Comparison of ENCODE assay signal across 8 cellular contexts in the genomic region with DNA sequence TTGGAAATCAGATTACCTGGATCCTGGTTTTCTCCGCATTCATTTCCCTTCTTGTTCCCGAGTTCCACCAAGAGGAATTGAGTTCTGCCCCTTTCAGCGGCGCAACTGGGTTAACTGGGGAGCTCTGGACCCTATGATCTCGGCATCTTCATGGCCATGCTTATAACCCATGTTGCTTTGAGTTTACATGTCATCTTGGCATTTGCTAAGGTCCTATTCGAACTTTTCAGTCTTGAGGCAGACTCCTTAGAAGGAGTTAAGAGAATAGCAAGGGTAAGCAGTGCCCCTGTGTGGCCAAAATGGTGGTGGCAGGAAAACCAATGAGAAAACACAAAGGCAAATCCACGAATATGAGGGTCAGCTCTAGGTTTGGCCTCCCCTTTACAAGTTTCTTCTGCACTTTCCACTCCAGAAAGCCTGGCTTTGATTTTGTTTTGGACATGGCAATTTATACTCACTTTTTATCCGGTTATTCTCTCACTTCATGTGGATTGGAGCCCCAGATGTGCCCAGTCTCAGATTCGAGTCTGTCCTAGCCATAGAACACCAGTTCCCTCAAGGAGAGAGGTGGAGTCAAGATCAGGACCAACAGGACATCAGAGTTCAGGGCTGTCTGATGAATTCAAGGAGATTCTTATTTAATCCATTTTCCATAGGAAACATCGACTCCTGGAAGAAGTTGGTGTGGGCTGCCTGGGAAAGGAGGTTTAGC. TPM values are rescaled to one million over a fixed set of nuclear protein-coding genes. Genes with fewer than 3 reads are reported as not detected.
DNase-seq lines count a peak whose midpoint lies in the region; ATAC-seq and TF ChIP-seq lines count a peak whose summit lies in the region.

No MANE protein-coding gene starts in this region.

- H3F3A ChIP-seq in neural cell (ENCODE audit: insufficient read depth, low read length, poor library complexity, severe bottlenecking), result no peaks in the 10 kb centered on the region

- H3K36me3 ChIP-seq in neural cell (ENCODE audit: insufficient read depth, low read length) (no peaks in the 10 kb centered on the region), thyroid gland (no peaks in the 10 kb centered on the region)

- TF ChIP-seq CTCF in 22Rv1 (IDR thresholded peaks at IDR 0.05) (peak; percentile 89), GM12874 (IDR thresholded peaks at IDR 0.05; ENCODE audit: insufficient read depth, low read depth, low read length) (peak; percentile 75), foreskin keratinocyte (conservative IDR thresholded peaks at IDR 0.05) (peak; percentile 91), neural cell (IDR thresholded peaks at IDR 0.05; ENCODE audit: poor library complexity, severe bottlenecking) (peak; percentile 85), thyroid gland (IDR thresholded peaks at IDR 0.05) (peak; percentile 18 to 75 (median 67))

- no peak for TF ChIP-seq EP300 in neural cell (conservative IDR thresholded peaks at IDR 0.05; ENCODE audit: poor library complexity, severe bottlenecking)

- TF ChIP-seq POLR2A in thyroid gland (IDR thresholded peaks at IDR 0.05), result no peak

- H3K9me3 ChIP-seq in neural cell (ENCODE audit: low read length) (no peaks in the 10 kb centered on the region), thyroid gland (no peaks in the 10 kb centered on the region)

- H3K9ac ChIP-seq in neural cell (ENCODE audit: low read length), result no peak overlapping the region

- H3K4me3 Mint-ChIP-seq in activated T-helper 2 cell treated with anti-CD3 and anti-CD28 coated beads, Interferon-gamma antibody, Interleukin-2, Interleukin-4, amounts not matched to agents 10 μg/mL and 5 μg/mL and 100 μg/mL, durations not matched to agents 14 hours and 24 hours and 36 hours (ENCODE audit: low read depth), result peak overlapping the region; percentile 71

- H3K36me3 Mint-ChIP-seq in activated T-helper 2 cell treated with anti-CD3 and anti-CD28 coated beads, Interferon-gamma antibody, Interleukin-2, Interleukin-4, amounts not matched to agents 10 μg/mL and 5 μg/mL and 100 μg/mL, durations not matched to agents 14 hours and 24 hours and 36 hours (ENCODE audit: low read depth), result no peaks in the 10 kb centered on the region

- peak; percentile 83 for TF ChIP-seq RAD21 in neural cell (conservative IDR thresholded peaks at IDR 0.05)

- H3K79me2 ChIP-seq in neural cell (replicated peaks; ENCODE audit: insufficient read depth, low read length), result no peaks in the 10 kb centered on the region

- H3K4me2 ChIP-seq in neural cell (ENCODE audit: low read length), result no peak overlapping the region

- intact Hi-C loops in activated T-helper 2 cell treated with anti-CD3 and anti-CD28 coated beads, Interferon-gamma antibody, Interleukin-2, Interleukin-4, amounts not matched to agents 10 μg/mL and 5 μg/mL and 100 μg/mL, durations not matched to agents 14 hours and 24 hours and 36 hours (cut with micrococcal nuclease), result loop anchor here (1.0 to 5.0 kb wide), 4 partner anchors 21 to 467 kb away; no protein-coding TSS in a partner anchor
- intact Hi-C loops in thyroid gland (cut with DNase I), result loop anchor here (10.0 kb wide), 1 partner anchor 455 kb away; a partner anchor contains a TSS

- H3K9me2 ChIP-seq in neural cell (ENCODE audit: insufficient read depth, low read length), result no peaks in the 10 kb centered on the region

- H3K4me3 ChIP-seq in neural cell (ENCODE audit: low read length) (peak overlapping the region; percentile 62), thyroid gland (replicated peaks in 1 of 3) (peak overlapping the region in 2 of 3 donors; percentile 15 to 23)

- H2AFZ ChIP-seq in neural cell (ENCODE audit: low read depth, low read length), result no peak overlapping the region

- peak; percentile 49 for ATAC-seq in HG03565 (IDR thresholded peaks at IDR 0.05; ENCODE audit: unreplicated experiment)
- ATAC-seq in foreskin keratinocyte, result peak; percentile 73

- H3K4me1 ChIP-seq in foreskin keratinocyte, result peaks cover 3% of the 10 kb centered on the region
- H3K4me1 ChIP-seq in thyroid gland, result peaks cover 9 to 10% of the 10 kb centered on the region in 2 donors

- H3K27ac Mint-ChIP-seq in activated T-helper 2 cell treated with anti-CD3 and anti-CD28 coated beads, Interferon-gamma antibody, Interleukin-2, Interleukin-4, amounts not matched to agents 10 μg/mL and 5 μg/mL and 100 μg/mL, durations not matched to agents 14 hours and 24 hours and 36 hours, result no peak overlapping the region

- 21 to 22% methylated on average over 10 of the region's 10 CpGs for WGBS in thyroid gland, 2 donors

- H3K9me3 Mint-ChIP-seq in activated T-helper 2 cell treated with anti-CD3 and anti-CD28 coated beads, Interferon-gamma antibody, Interleukin-2, Interleukin-4, amounts not matched to agents 10 μg/mL and 5 μg/mL and 100 μg/mL, durations not matched to agents 14 hours and 24 hours and 36 hours, result no peaks in the 10 kb centered on the region

- H3K27ac ChIP-seq in 22Rv1, result no peak overlapping the region
- H3K27ac ChIP-seq in foreskin keratinocyte, result no peak overlapping the region
- H3K27ac ChIP-seq in neural cell (ENCODE audit: low read length), result no peak overlapping the region
- H3K27ac ChIP-seq in thyroid gland, result no peak overlapping the region

- H3K27me3 Mint-ChIP-seq in activated T-helper 2 cell treated with anti-CD3 and anti-CD28 coated beads, Interferon-gamma antibody, Interleukin-2, Interleukin-4, amounts not matched to agents 10 μg/mL and 5 μg/mL and 100 μg/mL, durations not matched to agents 14 hours and 24 hours and 36 hours (ENCODE audit: low read depth), result peaks cover 53% of the 10 kb centered on the region

- H3K4me1 Mint-ChIP-seq in activated T-helper 2 cell treated with anti-CD3 and anti-CD28 coated beads, Interferon-gamma antibody, Interleukin-2, Interleukin-4, amounts not matched to agents 10 μg/mL and 5 μg/mL and 100 μg/mL, durations not matched to agents 14 hours and 24 hours and 36 hours (ENCODE audit: low read depth), result peaks cover 3% of the 10 kb centered on the region

- peaks cover 41% of the 10 kb centered on the region for H3K27me3 ChIP-seq in foreskin keratinocyte
- H3K27me3 ChIP-seq in neural cell (ENCODE audit: insufficient read depth, low read depth, low read length), result peaks cover 30% of the 10 kb centered on the region
- H3K27me3 ChIP-seq in thyroid gland, result peaks cover 9% of the 10 kb centered on the region

- DNase-seq in OCI-M1 (lab: John Stamatoyannopoulos, UW) (peak; percentile 79), foreskin keratinocyte (peak in 1 of 2 donors; percentile 58), thyroid gland (peak; percentile 54 to 58)
- DNase-seq in activated T-helper 2 cell treated with anti-CD3 and anti-CD28 coated beads, Interferon-gamma antibody, Interleukin-2, Interleukin-4, amounts not matched to agents 10 μg/mL and 5 μg/mL and 100 μg/mL, durations not matched to agents 14 hours and 24 hours and 36 hours (ENCODE audit: low spot score), result no peak

- no peaks in the 10 kb centered on the region for H4K20me1 ChIP-seq in neural cell (ENCODE audit: insufficient read depth)

TF ChIP-seq in neural cell, 6 proteins besides CTCF, POLR2A, EP300 and RAD21:
- TF ChIP-seq, protein P1, sequence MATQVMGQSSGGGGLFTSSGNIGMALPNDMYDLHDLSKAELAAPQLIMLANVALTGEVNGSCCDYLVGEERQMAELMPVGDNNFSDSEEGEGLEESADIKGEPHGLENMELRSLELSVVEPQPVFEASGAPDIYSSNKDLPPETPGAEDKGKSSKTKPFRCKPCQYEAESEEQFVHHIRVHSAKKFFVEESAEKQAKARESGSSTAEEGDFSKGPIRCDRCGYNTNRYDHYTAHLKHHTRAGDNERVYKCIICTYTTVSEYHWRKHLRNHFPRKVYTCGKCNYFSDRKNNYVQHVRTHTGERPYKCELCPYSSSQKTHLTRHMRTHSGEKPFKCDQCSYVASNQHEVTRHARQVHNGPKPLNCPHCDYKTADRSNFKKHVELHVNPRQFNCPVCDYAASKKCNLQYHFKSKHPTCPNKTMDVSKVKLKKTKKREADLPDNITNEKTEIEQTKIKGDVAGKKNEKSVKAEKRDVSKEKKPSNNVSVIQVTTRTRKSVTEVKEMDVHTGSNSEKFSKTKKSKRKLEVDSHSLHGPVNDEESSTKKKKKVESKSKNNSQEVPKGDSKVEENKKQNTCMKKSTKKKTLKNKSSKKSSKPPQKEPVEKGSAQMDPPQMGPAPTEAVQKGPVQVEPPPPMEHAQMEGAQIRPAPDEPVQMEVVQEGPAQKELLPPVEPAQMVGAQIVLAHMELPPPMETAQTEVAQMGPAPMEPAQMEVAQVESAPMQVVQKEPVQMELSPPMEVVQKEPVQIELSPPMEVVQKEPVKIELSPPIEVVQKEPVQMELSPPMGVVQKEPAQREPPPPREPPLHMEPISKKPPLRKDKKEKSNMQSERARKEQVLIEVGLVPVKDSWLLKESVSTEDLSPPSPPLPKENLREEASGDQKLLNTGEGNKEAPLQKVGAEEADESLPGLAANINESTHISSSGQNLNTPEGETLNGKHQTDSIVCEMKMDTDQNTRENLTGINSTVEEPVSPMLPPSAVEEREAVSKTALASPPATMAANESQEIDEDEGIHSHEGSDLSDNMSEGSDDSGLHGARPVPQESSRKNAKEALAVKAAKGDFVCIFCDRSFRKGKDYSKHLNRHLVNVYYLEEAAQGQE (IDR thresholded peaks at IDR 0.05; ENCODE audit: borderline replicate concordance), result no peak
- peak; percentile 79 for TF ChIP-seq SMC3 (conservative IDR thresholded peaks at IDR 0.05; ENCODE audit: poor library complexity)
TF ChIP-seq in neural cell: peak in this region for 1.

RNA-seq across cellular contexts. Expression of a gene that starts 55.3 kb away (rescaled TPM):
- 13.9 TPM in 2 replicates for total RNA-seq in activated T-helper 2 cell treated with anti-CD3 and anti-CD28 coated beads, Interferon-gamma antibody, Interleukin-2, Interleukin-4, amounts not matched to agents 10 μg/mL and 5 μg/mL and 100 μg/mL, durations not matched to agents 14 hours and 24 hours and 36 hours
- total RNA-seq in foreskin keratinocyte (34.0 and 34.9 TPM in 2 replicates), thyroid gland (10 to 100 TPM; 55.8 to 82.0 (median 57.7) TPM)
- polyA plus RNA-seq in foreskin keratinocyte (14.5 and 15.5 TPM in 2 replicates), neural cell (112 and 115 TPM in 2 replicates)
- polyA minus RNA-seq in neural cell, result 101 and 123 TPM in 2 replicates
